ENCODE assay signal across 8 cellular contexts in genomic region chr22:21952586-21953571, GRCh38. TPM values are rescaled to one million over a fixed set of nuclear protein-coding genes. Genes with fewer than 3 reads are reported as not detected.
DNase-seq lines count a peak whose midpoint lies in the region; ATAC-seq, FAIRE-seq and TF ChIP-seq lines count a peak whose summit lies in the region.

Gene PPM1F (minus strand): TSS chr22:21952848. CDS start chr22:21946048, 6,800 bp downstream.

- peak within 1 kb of the TSS; percentile 65 for H3K4me2 ChIP-seq in SU-DHL-6 (ENCODE audit: low read depth, low read length, poor library complexity, severe bottlenecking)

- no peaks in the 10 kb centered on the region for H3K27me3 Mint-ChIP-seq in activated naive CD8-positive, alpha-beta T cell treated with anti-CD3 and anti-CD28 coated beads for 36 hours

- no peaks in the 10 kb centered on the region for H3K27me3 ChIP-seq in MG63
- H3K27me3 ChIP-seq in SU-DHL-6 (ENCODE audit: low read length) = no peaks in the 10 kb centered on the region
- H3K27me3 ChIP-seq in pancreas = no peaks in the 10 kb centered on the region
- no peaks in the 10 kb centered on the region for H3K27me3 ChIP-seq in thoracic aorta (replicated peaks; ENCODE audit: insufficient read depth)

- 9 to 12% methylated on average over 57 to 58 of the region's 58 CpGs for WGBS in pancreas, 2 donors

- H3K4me1 Mint-ChIP-seq in activated naive CD8-positive, alpha-beta T cell treated with anti-CD3 and anti-CD28 coated beads for 36 hours = peaks cover 21% of the 10 kb centered on the region

- H3K9ac ChIP-seq in SU-DHL-6 (ENCODE audit: low read length) = peak within 1 kb of the TSS; percentile 61

- H3K9me3 ChIP-seq in MG63 (no peaks in the 10 kb centered on the region), SU-DHL-6 (ENCODE audit: insufficient read depth, low read length) (no peaks in the 10 kb centered on the region), pancreas (no peaks in the 10 kb centered on the region), thoracic aorta (no peaks in the 10 kb centered on the region)

- H3K36me3 ChIP-seq in MG63 (peaks cover 4% of the 10 kb centered on the region; the same call in 1 of the 2 replicates), SU-DHL-6 (ENCODE audit: low read length) (no peaks in the 10 kb centered on the region), pancreas (no peaks in the 10 kb centered on the region), thoracic aorta (no peaks in the 10 kb centered on the region)

- no peaks in the 10 kb centered on the region for H3K79me2 ChIP-seq in SU-DHL-6 (ENCODE audit: insufficient read depth, low read length)

- no peaks in the 10 kb centered on the region for H4K20me1 ChIP-seq in SU-DHL-6 (ENCODE audit: low read depth, low read length)

- intact Hi-C loops in head of caudate nucleus (cut with DNase I) (loop anchor here (2.0 kb wide), 2 partner anchors 14 to 240 kb away; no protein-coding TSS in a partner anchor), pancreas (cut with DNase I) (no loop called here)

- H3K27ac ChIP-seq in SU-DHL-6 (ENCODE audit: low read depth, low read length) (no peak within 1 kb of the TSS), pancreas (peak within 1 kb of the TSS in 1 of 4 donors; percentile 41), thoracic aorta (peak within 1 kb of the TSS in 1 of 2 donors; percentile 44)

- H3K4me3 ChIP-seq in MG63 (peak within 1 kb of the TSS; percentile 79), SU-DHL-6 (ENCODE audit: insufficient read depth, low read length, poor library complexity, severe bottlenecking) (peak within 1 kb of the TSS; percentile 69), pancreas (peak within 1 kb of the TSS; percentile 27 to 70 (median 54)), thoracic aorta (peak within 1 kb of the TSS; percentile 85)

- peak within 1 kb of the TSS; percentile 74 for H3K27ac Mint-ChIP-seq in activated naive CD8-positive, alpha-beta T cell treated with anti-CD3 and anti-CD28 coated beads for 36 hours

- no peak for FAIRE-seq in D721Med (lab: Jason Lieb, UNC)
- FAIRE-seq in pancreas (lab: Jason Lieb, UNC) = no peak

- H3K4me1 ChIP-seq in pancreas (peaks cover 0 to 4% (median 4%) of the 10 kb centered on the region in 3 donors), thoracic aorta (ENCODE audit: control insufficient read depth in 1 of 2, low read depth in 2 of 2) (peaks cover 7 to 14% of the 10 kb centered on the region in 2 donors)

- H3K4me3 Mint-ChIP-seq in activated naive CD8-positive, alpha-beta T cell treated with anti-CD3 and anti-CD28 coated beads for 36 hours = peak within 1 kb of the TSS; percentile 89

- H3K36me3 Mint-ChIP-seq in activated naive CD8-positive, alpha-beta T cell treated with anti-CD3 and anti-CD28 coated beads for 36 hours = peaks cover 2% of the 10 kb centered on the region

- DNase-seq in D721Med (ENCODE audit: insufficient read length, low spot score) = peak; percentile 86
- DNase-seq in MG63 = peak; percentile 77
- DNase-seq in activated naive CD8-positive, alpha-beta T cell treated with anti-CD3 and anti-CD28 coated beads for 36 hours = peak; percentile 93
- peak; percentile 52 to 95 (median 86) for DNase-seq in head of caudate nucleus
- peak; percentile 72 to 98 (median 92) for DNase-seq in pancreas
- no peak for DNase-seq in thoracic aorta (ENCODE audit: low spot score)

- ATAC-seq in GM21576 (IDR thresholded peaks at IDR 0.05; ENCODE audit: unreplicated experiment) = peak; percentile 51
- peak; percentile 92 to 94 (median 93) for ATAC-seq in pancreas
- ATAC-seq in thoracic aorta (ENCODE audit: insufficient number of reproducible peaks, low FRiP score, low read depth) = peak; percentile 79

- no peaks in the 10 kb centered on the region for H3K9me3 Mint-ChIP-seq in activated naive CD8-positive, alpha-beta T cell treated with anti-CD3 and anti-CD28 coated beads for 36 hours

- TF ChIP-seq CTCF in D721Med (IDR thresholded peaks at IDR 0.05; ENCODE audit: insufficient read depth, missing control alignments) (peak; percentile 73), SU-DHL-6 (IDR thresholded peaks at IDR 0.05; ENCODE audit: insufficient read depth, low read length, poor library complexity, severe bottlenecking) (peak; percentile 46), pancreas (IDR thresholded peaks at IDR 0.05) (peak; percentile 68 to 89 (median 88)), thoracic aorta (IDR thresholded peaks at IDR 0.05) (peak; percentile 82)

- no peaks in the 10 kb centered on the region for H3F3A ChIP-seq in SU-DHL-6 (ENCODE audit: insufficient read depth)

- peak within 1 kb of the TSS; percentile 48 for H2AFZ ChIP-seq in SU-DHL-6 (ENCODE audit: low read depth, low read length, severe bottlenecking)

- no peaks in the 10 kb centered on the region for H3K9me2 ChIP-seq in SU-DHL-6 (replicated peaks; ENCODE audit: insufficient read depth, low read length)

RNA-seq across cellular contexts. Expression of gene PPM1F, which starts in this region (rescaled TPM):
- total RNA-seq in MG63 (2014; rRNA removed; shearing (Covaris generic); ENCODE audit: low replicate concordance) = 27.1 and 45.5 TPM in 2 replicates
- 10 to 100 TPM; 31.4 to 32.9 TPM for total RNA-seq in activated naive CD8-positive, alpha-beta T cell treated with anti-CD3 and anti-CD28 coated beads for 36 hours
- total RNA-seq in pancreas (10 to 100 TPM in 3 of 6 donors, 1 to 10 TPM in 3; 9.2 to 16.0 (median 10.2) TPM), thoracic aorta (10 to 100 TPM; 37.0 to 45.9 TPM)
- 10 to 100 TPM in 1 of 2 donors, 1 to 10 TPM in 1; 9.2 to 10.5 TPM for polyA plus RNA-seq in pancreas
